ENCODE assay signal across 1 cellular context in the genomic region with DNA sequence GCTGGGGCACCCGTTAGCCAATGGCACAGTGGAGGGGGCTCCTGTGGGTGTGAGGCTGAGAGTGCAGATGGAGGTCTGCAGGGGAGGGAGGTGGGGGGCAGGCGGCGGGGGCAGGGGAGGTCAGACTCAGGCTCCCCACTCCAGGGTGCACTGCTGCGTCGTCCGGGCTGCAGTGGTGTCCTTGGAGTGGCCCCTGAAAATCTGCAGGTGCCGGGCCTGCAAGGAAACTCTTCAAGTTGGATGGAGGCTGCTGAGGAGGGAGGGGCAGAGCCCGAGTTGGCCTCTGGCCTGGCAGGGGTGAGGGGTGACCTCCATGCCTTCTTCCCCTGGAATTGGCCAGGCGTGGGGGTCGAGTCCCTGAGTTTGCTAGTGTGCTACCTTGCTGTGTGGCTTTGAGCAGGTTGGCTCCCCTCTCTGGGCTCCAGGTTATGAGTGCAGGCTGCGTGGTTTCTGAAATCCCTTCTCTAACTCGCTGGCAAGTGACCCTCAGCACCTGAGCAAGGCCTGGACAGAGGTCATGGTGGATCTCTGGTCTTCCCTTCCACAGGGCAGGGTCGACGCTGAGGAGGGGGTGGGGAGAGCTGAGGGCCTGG.
TF ChIP-seq lines count a peak whose summit lies in the region.

No MANE protein-coding gene starts in this region.

TF ChIP-seq in H1, 55 proteins besides CTCF, POLR2A, EP300 and RAD21:
- no peak for TF ChIP-seq SUZ12 (IDR thresholded peaks at IDR 0.05; ENCODE audit: low read length)
- no peak for TF ChIP-seq SIN3A (conservative IDR thresholded peaks at IDR 0.05 in 1 of 2, IDR thresholded peaks at IDR 0.05 in 1 of 2; ENCODE audit: low read depth in 1 of 2, low read length in 2 of 2)
- no peak for TF ChIP-seq CTBP2 (IDR thresholded peaks at IDR 0.05; ENCODE audit: borderline replicate concordance, insufficient read depth, insufficient read length, low read length)
- TF ChIP-seq KDM5A (IDR thresholded peaks at IDR 0.05; ENCODE audit: low read length), result no peak
- no peak for TF ChIP-seq MAFK (IDR thresholded peaks at IDR 0.05; ENCODE audit: low read depth, low read length)
- TF ChIP-seq MAX (IDR thresholded peaks at IDR 0.05), result no peak
- no peak for TF ChIP-seq GABPA (IDR thresholded peaks at IDR 0.05; ENCODE audit: borderline replicate concordance, insufficient read depth, low read length)
- TF ChIP-seq, protein P1, sequence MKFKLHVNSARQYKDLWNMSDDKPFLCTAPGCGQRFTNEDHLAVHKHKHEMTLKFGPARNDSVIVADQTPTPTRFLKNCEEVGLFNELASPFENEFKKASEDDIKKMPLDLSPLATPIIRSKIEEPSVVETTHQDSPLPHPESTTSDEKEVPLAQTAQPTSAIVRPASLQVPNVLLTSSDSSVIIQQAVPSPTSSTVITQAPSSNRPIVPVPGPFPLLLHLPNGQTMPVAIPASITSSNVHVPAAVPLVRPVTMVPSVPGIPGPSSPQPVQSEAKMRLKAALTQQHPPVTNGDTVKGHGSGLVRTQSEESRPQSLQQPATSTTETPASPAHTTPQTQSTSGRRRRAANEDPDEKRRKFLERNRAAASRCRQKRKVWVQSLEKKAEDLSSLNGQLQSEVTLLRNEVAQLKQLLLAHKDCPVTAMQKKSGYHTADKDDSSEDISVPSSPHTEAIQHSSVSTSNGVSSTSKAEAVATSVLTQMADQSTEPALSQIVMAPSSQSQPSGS (IDR thresholded peaks at IDR 0.05; ENCODE audit: low read length), result no peak
- no peak for TF ChIP-seq POU5F1 (IDR thresholded peaks at IDR 0.05; ENCODE audit: low read depth, low read length)
- no peak for TF ChIP-seq KDM1A (IDR thresholded peaks at IDR 0.05; ENCODE audit: borderline replicate concordance, low read length)
- no peak for TF ChIP-seq HDAC2 (IDR thresholded peaks at IDR 0.05; ENCODE audit: borderline replicate concordance in 1 of 2, low read depth in 2 of 2, low read length in 2 of 2)
- no peak for TF ChIP-seq PHF8 (conservative IDR thresholded peaks at IDR 0.05; ENCODE audit: low read depth, low read length)
